10 cellular contexts compared by ENCODE assay signal in the genomic region with DNA sequence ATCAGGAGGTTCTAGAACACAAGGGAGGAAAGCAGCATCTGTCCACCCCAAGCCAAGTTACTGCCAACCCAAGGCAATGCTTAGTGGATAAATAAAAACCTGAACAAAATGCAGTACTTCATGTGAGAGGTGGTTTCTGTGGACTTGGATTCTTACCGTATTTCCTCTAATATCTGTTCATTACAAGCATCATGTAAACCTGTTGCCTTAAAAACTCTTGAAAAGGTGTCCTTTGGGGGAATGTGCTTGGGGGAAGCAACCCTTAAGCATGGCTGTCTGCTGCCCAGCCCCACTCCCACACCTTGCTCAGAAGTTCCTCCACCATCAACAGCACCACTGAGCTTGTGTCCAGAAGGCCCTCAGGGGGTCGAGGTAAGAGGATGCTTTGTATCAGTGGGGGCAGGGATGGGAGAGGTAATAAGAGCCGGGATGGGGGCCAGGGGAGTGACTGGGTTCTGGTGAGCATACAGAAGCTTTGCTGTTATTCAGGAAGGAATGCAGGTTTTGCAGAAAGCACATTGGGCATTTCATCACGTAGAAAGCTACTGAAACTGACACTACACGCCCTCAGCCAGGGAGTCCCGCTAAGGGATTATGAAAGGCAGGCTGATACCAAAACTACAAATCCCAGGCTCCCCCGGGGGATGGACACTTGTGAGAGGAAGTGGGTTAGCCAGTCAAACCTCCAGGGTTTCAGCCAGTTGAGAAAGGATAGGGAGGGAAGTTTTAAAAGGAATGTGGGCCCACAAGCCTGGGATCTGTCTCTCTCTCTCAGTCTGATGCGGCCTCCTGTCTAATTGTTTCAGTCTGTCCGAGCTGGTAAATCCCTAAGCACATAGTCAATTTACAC. TPM values are rescaled to one million over a fixed set of nuclear protein-coding genes. Genes with fewer than 3 reads are reported as not detected.
A peak's percentile ranks its signal among the peaks of the same experiment; 100 is the strongest.
DNase-seq lines count a peak whose midpoint lies in the region; ATAC-seq and TF ChIP-seq lines count a peak whose summit lies in the region.
"Had no signal": no experiment of that assay in that cellular context is flagged by ENCODE, and none has a peak within 500 bp of the region (broad histone marks: within the 10 kb centered on the region; RNA-seq: fewer than 3 reads in every experiment).

No MANE protein-coding gene starts in this region.

- H3K36me3 ChIP-seq in SJSA1 (peaks cover 4% of the 10 kb centered on the region; the same call in 1 of the 2 replicates), heart left ventricle (peaks cover 0 to 65% (median 28%) of the 10 kb centered on the region in 9 donors)

- TF ChIP-seq POLR2A in heart left ventricle (IDR thresholded peaks at IDR 0.05), result no peak

- H3K4me3 ChIP-seq in SJSA1 (no peak overlapping the region), heart left ventricle (no peak overlapping the region)

- no peaks in the 10 kb centered on the region for H3K9me3 ChIP-seq in SJSA1 (replicated peaks)
- no peaks in the 10 kb centered on the region for H3K9me3 ChIP-seq in heart left ventricle

- DNase-seq in H4 (ENCODE audit: low spot score) (peak; percentile 46), SJSA1 (ENCODE audit: low read depth in 1 of 2, low spot score in 2 of 2) (peak; percentile 29 to 51), heart left ventricle (peak in 4 of 5 donors; percentile 65 to 83 (median 75)), renal cortical epithelial cell (ENCODE audit: low read depth) (peak; percentile 33), HK-2 (ENCODE audit: unreplicated experiment) (no peak)

- H3K4me1 ChIP-seq in SJSA1 (replicated peaks) (no peaks in the 10 kb centered on the region), heart left ventricle (peaks cover 0 to 8% (median 0%) of the 10 kb centered on the region in 12 donors)

- H3K36me3 Mint-ChIP-seq in stimulated activated memory B cell treated with anti-CD40 and anti-IgM and Interleukin-4, amounts not matched to agents 10 μg/mL and 1 μg/mL and 100 μg/mL, for 72 hours, result peaks cover 44% of the 10 kb centered on the region

- ATAC-seq in heart left ventricle (peak; percentile 58 to 88 (median 85)), GM18519 (IDR thresholded peaks at IDR 0.05; ENCODE audit: low FRiP score, unreplicated experiment) (no peak)
- no peak for ATAC-seq in stimulated activated memory B cell treated with anti-CD40 and anti-IgM and Interleukin-4, amounts not matched to agents 10 μg/mL and 1 μg/mL and 100 μg/mL, for 72 hours
- ATAC-seq in activated CD4-positive, CD25-positive, alpha-beta regulatory T cell treated with anti-CD3 and anti-CD28 coated beads, Interleukin-2, amount 50 U/mL, for 24 hours, result no peak
- ATAC-seq: T-cell had no signal

- H3K4me3 Mint-ChIP-seq in stimulated activated memory B cell treated with anti-CD40 and anti-IgM and Interleukin-4, amounts not matched to agents 10 μg/mL and 1 μg/mL and 100 μg/mL, for 72 hours, result no peak overlapping the region
- H3K4me3 Mint-ChIP-seq: T-cell had no signal

- peaks cover 8% of the 10 kb centered on the region for H3K4me1 Mint-ChIP-seq in stimulated activated memory B cell treated with anti-CD40 and anti-IgM and Interleukin-4, amounts not matched to agents 10 μg/mL and 1 μg/mL and 100 μg/mL, for 72 hours

- no peak for TF ChIP-seq CTCF in heart left ventricle (IDR thresholded peaks at IDR 0.05)

- no peaks in the 10 kb centered on the region for H3K27me3 Mint-ChIP-seq in stimulated activated memory B cell treated with anti-CD40 and anti-IgM and Interleukin-4, amounts not matched to agents 10 μg/mL and 1 μg/mL and 100 μg/mL, for 72 hours
- H3K27me3 Mint-ChIP-seq: T-cell had no signal

- intact Hi-C loops in heart left ventricle (cut with DNase I), result no loop called here

- H3K27me3 ChIP-seq in SJSA1 (replicated peaks) (no peaks in the 10 kb centered on the region), heart left ventricle (peaks cover 0 to 3% (median 0%) of the 10 kb centered on the region in 9 donors)

- no peaks in the 10 kb centered on the region for H3K9me3 Mint-ChIP-seq in stimulated activated memory B cell treated with anti-CD40 and anti-IgM and Interleukin-4, amounts not matched to agents 10 μg/mL and 1 μg/mL and 100 μg/mL, for 72 hours
- H3K9me3 Mint-ChIP-seq: T-cell had no signal

- H3K27ac ChIP-seq in SJSA1, result no peak overlapping the region
- H3K27ac ChIP-seq in heart left ventricle, result no peak overlapping the region

- H3K27ac Mint-ChIP-seq in stimulated activated memory B cell treated with anti-CD40 and anti-IgM and Interleukin-4, amounts not matched to agents 10 μg/mL and 1 μg/mL and 100 μg/mL, for 72 hours, result no peak overlapping the region

- WGBS in heart left ventricle, 4 donors, result 40 to 45% (median 40%) methylated on average over 9 of the region's 9 CpGs

RNA-seq across cellular contexts. Expression of gene KCNJ1, which starts 52.0 kb away (rescaled TPM):
- not detected in 2 replicates for total RNA-seq in H4 (2014; rRNA removed; shearing (Covaris generic))
- not detected in 2 replicates for total RNA-seq in SJSA1 (2014; rRNA removed; shearing (Covaris generic))
- under 1 TPM in 4 of 9 donors, not detected in 5; 0.16 to 0.50 (median 0.31) TPM for total RNA-seq in heart left ventricle
- polyA plus RNA-seq in heart left ventricle, result under 1 TPM in 1 of 2 donors, not detected in 1; 0.08 TPM
- total RNA-seq in renal cortical epithelial cell, result 33.8 TPM in 1 of 2 replicates, not detected in the other
- total RNA-seq: endothelial cell of umbilical vein, T-cell had no signal
- polyA plus RNA-seq: endothelial cell of umbilical vein had no signal

Comparison
In these comparisons a context has a peak if more than half of its experiments do, and no peak if none do; other contexts are left out.
1. ATAC-seq: peak in heart left ventricle (4 of 4); none in stimulated activated memory B cell treated with anti-CD40 and anti-IgM and Interleukin-4, amounts not matched to agents 10 μg/mL and 1 μg/mL and 100 μg/mL, for 72 hours (single experiment), activated CD4-positive, CD25-positive, alpha-beta regulatory T cell treated with anti-CD3 and anti-CD28 coated beads, Interleukin-2, amount 50 U/mL, for 24 hours (0 of 2) and GM18519 (single experiment).